ENCODE assay signal across 8 cellular contexts in genomic region chr11:43830928-43831440, GRCh38. TPM values are rescaled to one million over a fixed set of nuclear protein-coding genes. Genes with fewer than 3 reads are reported as not detected.
A peak's percentile ranks its signal among the peaks of the same experiment; 100 is the strongest.
DNase-seq lines count a peak whose midpoint lies in the region; ATAC-seq, FAIRE-seq and TF ChIP-seq lines count a peak whose summit lies in the region.

No MANE protein-coding gene starts in this region.

- no peak overlapping the region for H3K27ac ChIP-seq in neural progenitor cell

- H3K9me3 Mint-ChIP-seq in neural progenitor cell: no peaks in the 10 kb centered on the region

- H3K79me2 ChIP-seq in neural progenitor cell (ENCODE audit: low read depth): no peaks in the 10 kb centered on the region

- no peak overlapping the region for H3K9ac ChIP-seq in neural progenitor cell

- no peaks in the 10 kb centered on the region for H3F3A ChIP-seq in neural progenitor cell (ENCODE audit: low read depth)

- no peak for TF ChIP-seq CTCF in neural progenitor cell (IDR thresholded peaks at IDR 0.05)

- FAIRE-seq in urothelium cell line (lab: Jason Lieb, UNC): peak; percentile 90

- no peak for ATAC-seq in GM18870 (IDR thresholded peaks at IDR 0.05; ENCODE audit: unreplicated experiment)
- no peak for ATAC-seq in HG03571 (IDR thresholded peaks at IDR 0.05; ENCODE audit: unreplicated experiment)

- no peaks in the 10 kb centered on the region for H3K27me3 Mint-ChIP-seq in neural progenitor cell (ENCODE audit: insufficient read depth, low read depth)

- H3K36me3 ChIP-seq in neural progenitor cell: no peaks in the 10 kb centered on the region

- peak; percentile 80 for DNase-seq in activated effector memory CD4-positive, alpha-beta T cell treated with anti-CD3 and anti-CD28 coated beads, Interleukin-2, amount 50 U/mL, for 16 hours
- DNase-seq in activated effector memory CD4-positive, alpha-beta T cell treated with Interleukin-2 at 50 U/mL for 16 hours: no peak
- DNase-seq in SW 1271 (lab: John Stamatoyannopoulos, UW): peak; percentile 99
- DNase-seq in cerebellar cortex (ENCODE audit: low spot score): peak; percentile 62
- DNase-seq in neural progenitor cell (ENCODE audit: low spot score): no peak
- DNase-seq in urothelium cell line (ENCODE audit: low spot score): peak; percentile 89

- H2AFZ ChIP-seq in neural progenitor cell (replicated peaks): no peak overlapping the region

- no peak overlapping the region for H3K4me3 Mint-ChIP-seq in neural progenitor cell

- no peaks in the 10 kb centered on the region for H3K27me3 ChIP-seq in neural progenitor cell

- peaks cover 13% of the 10 kb centered on the region for H3K4me1 ChIP-seq in neural progenitor cell

- H3K36me3 Mint-ChIP-seq in neural progenitor cell: peaks cover 5% of the 10 kb centered on the region

- H4K20me1 ChIP-seq in neural progenitor cell (ENCODE audit: low read depth): no peaks in the 10 kb centered on the region

- peaks cover 39% of the 10 kb centered on the region for H3K4me1 Mint-ChIP-seq in neural progenitor cell

- peak overlapping the region; percentile 12 for H3K27ac Mint-ChIP-seq in neural progenitor cell

- no peak overlapping the region for H3K4me3 ChIP-seq in neural progenitor cell

- H3K9me3 ChIP-seq in neural progenitor cell (ENCODE audit: low read depth): no peaks in the 10 kb centered on the region

- no peak overlapping the region for H3K4me2 ChIP-seq in neural progenitor cell

RNA-seq across cellular contexts. Expression of gene ALKBH3, which starts 49.6 kb away (rescaled TPM):
- 21.7 and 37.4 TPM in 2 replicates for total RNA-seq in neural progenitor cell (ENCODE audit: low replicate concordance)

Comparison
In these comparisons a context has a peak if more than half of its experiments do, and no peak if none do; other contexts are left out.
1. DNase-seq: peak in activated effector memory CD4-positive, alpha-beta T cell treated with anti-CD3 and anti-CD28 coated beads, Interleukin-2, amount 50 U/mL, for 16 hours (single experiment), SW 1271 (2 of 2), cerebellar cortex (single experiment) and urothelium cell line (single experiment); none in activated effector memory CD4-positive, alpha-beta T cell treated with Interleukin-2 at 50 U/mL for 16 hours (single experiment) and neural progenitor cell (single experiment).